Comparison of ENCODE assay signal across 8 cellular contexts in genomic region chr14:104800600-104801283, GRCh38. TPM values are rescaled to one million over a fixed set of nuclear protein-coding genes. Genes with fewer than 3 reads are reported as not detected.
DNase-seq lines count a peak whose midpoint lies in the region; ATAC-seq, FAIRE-seq and TF ChIP-seq lines count a peak whose summit lies in the region.

Gene ZBTB42 (plus strand): TSS chr14:104801101. CDS start chr14:104801198, 97 bp downstream.

- ATAC-seq in GM19351 (IDR thresholded peaks at IDR 0.05; ENCODE audit: unreplicated experiment) (peak; percentile 37), body of pancreas (peak; percentile 84), GM18873 (IDR thresholded peaks at IDR 0.05; ENCODE audit: low FRiP score, unreplicated experiment) (no peak)

- H3K9me3 ChIP-seq in body of pancreas (no peaks in the 10 kb centered on the region), kidney (ENCODE audit: control insufficient read depth in 1 of 2, low read length in 2 of 2) (no peaks in the 10 kb centered on the region)

- peak; percentile 77 to 80 (median 79) for TF ChIP-seq POLR2A in body of pancreas (IDR thresholded peaks at IDR 0.05)

- no peaks in the 10 kb centered on the region for H3K27me3 ChIP-seq in BJ (ENCODE audit: control insufficient read depth, insufficient read depth, low read length)
- H3K27me3 ChIP-seq in body of pancreas = no peaks in the 10 kb centered on the region

- TF ChIP-seq CTCF in BJ (IDR thresholded peaks at IDR 0.05; ENCODE audit: insufficient read depth, low read depth, low read length) (no peak), body of pancreas (IDR thresholded peaks at IDR 0.05) (peak in 1 of 7 experiments; percentile 13), kidney (IDR thresholded peaks at IDR 0.05; ENCODE audit: borderline replicate concordance, extremely low read depth, insufficient read depth) (no peak)

- H3K9ac ChIP-seq in kidney (ENCODE audit: low read length in 2 of 2) = peak within 1 kb of the TSS; percentile 11 to 90

- POLR2A ChIA-PET in BJ (lab: Charles Lee) = no interaction called here

- WGBS in body of pancreas, 2 donors = 0% methylated on average over 98 of the region's 105 CpGs; no CpG with 5 or more reads in 1 of the 2 donors

- no peak for FAIRE-seq in kidney (lab: Jason Lieb, UNC)

- peaks cover 78% of the 10 kb centered on the region for H3K4me1 ChIP-seq in body of pancreas
- H3K4me1 ChIP-seq in kidney (ENCODE audit: control insufficient read depth in 1 of 2, insufficient read depth in 1 of 2, low read depth in 1 of 2, low read length in 2 of 2) = peaks cover 15 to 27% of the 10 kb centered on the region in 2 donors

- intact Hi-C loops in body of pancreas (cut with DNase I) = no loop called here
- intact Hi-C loops in kidney (cut with DNase I) = no loop called here

- peak within 1 kb of the TSS; percentile 66 for H3K4me3 ChIP-seq in BJ (ENCODE audit: low read depth, low read length)
- H3K4me3 ChIP-seq in body of pancreas = peak within 1 kb of the TSS; percentile 42 to 49
- peak within 1 kb of the TSS; percentile 53 to 71 for H3K4me3 ChIP-seq in kidney (ENCODE audit: low read length in 2 of 2)

- H3K36me3 ChIP-seq in BJ (ENCODE audit: control insufficient read depth, insufficient read depth, low read length) (peaks cover 1% of the 10 kb centered on the region; the same call in 1 of the 2 replicates), body of pancreas (replicated peaks in 1 of 2; ENCODE audit: insufficient read depth in 1 of 2, low read depth in 2 of 2) (no peaks in the 10 kb centered on the region), kidney (ENCODE audit: control insufficient read depth in 1 of 2, insufficient read depth in 2 of 2, low read length in 2 of 2) (no peaks in the 10 kb centered on the region)

- CTCF ChIA-PET in BJ (lab: Yijun Ruan, JAX) = interaction anchor here (1.0 to 1.3 kb wide), 4 partner anchors 9 to 32 kb away, joined by 3 to 5 read pairs (median 4); no protein-coding TSS in a partner anchor

- no peak for DNase-seq in BJ (ENCODE audit: low read depth)
- DNase-seq in HuH-7 (ENCODE audit: low spot score) = peak; percentile 74
- peak; percentile 64 for DNase-seq in T-helper 22 cell (ENCODE audit: low read depth)
- peak; percentile 93 to 96 (median 94) for DNase-seq in body of pancreas
- peak; percentile 93 for DNase-seq in kidney
- DNase-seq in stimulated activated CD4-positive, alpha-beta T cell treated with anti-CD3 and anti-CD28 coated beads, Interleukin-2, amount 100 ng/mL, for 4 hours (ENCODE audit: low read depth) = peak; percentile 52

- peak within 1 kb of the TSS; percentile 95 to 99 (median 96) for H3K27ac ChIP-seq in body of pancreas
- peak within 1 kb of the TSS; percentile 89 to 94 for H3K27ac ChIP-seq in kidney (ENCODE audit: low read depth in 2 of 2, low read length in 2 of 2)

RNA-seq across cellular contexts. Expression of gene ZBTB42, which starts in this region (rescaled TPM):
- polyA plus RNA-seq in BJ (2011; rRNA removed) = 1.9 and 2.7 TPM in 2 replicates
- 2.0 and 3.7 TPM in 2 replicates for polyA minus RNA-seq in BJ (2011; rRNA and poly(A)+ RNA removed)
- total RNA-seq in body of pancreas = 10 to 100 TPM; 10.6 to 21.8 TPM
- total RNA-seq in kidney = 10.0 TPM
- polyA plus RNA-seq in kidney (ENCODE audit: insufficient read depth, low read depth, low replicate concordance) = 3.9 TPM
